30 cellular contexts compared by ENCODE assay signal in genomic region chr6:167007930-167008329, GRCh38.
"Had no signal": no experiment of that assay in that cellular context is flagged by ENCODE, and none has a peak within 500 bp of the region (broad histone marks: within the 10 kb centered on the region; RNA-seq: fewer than 3 reads in every experiment).

No MANE protein-coding gene starts in this region.

- H3K27me3 Mint-ChIP-seq: activated CD8-positive, alpha-beta memory T cell treated with anti-CD3 and anti-CD28 coated beads, Interleukin-2, amount 10 ng/mL, durations not matched to agents 7 days and 5 days; activated naive CD4-positive, alpha-beta T cell treated with anti-CD3 and anti-CD28 coated beads, Interleukin-2, amount 10 ng/mL, durations not matched to agents 7 days and 5 days; activated naive CD8-positive, alpha-beta T cell treated with anti-CD3 and anti-CD28 coated beads, Interleukin-2, amount 10 ng/mL, durations not matched to agents 7 days and 5 days; natural killer cell treated with Interleukin-12 subunit alpha and Interleukin-12 subunit beta and Interleukin-15 and Interleukin-18, amount 100 ng/mL, for 72 hours had no signal

- H3K27ac ChIP-seq: brain microvascular endothelial cell, esophagus muscularis mucosa, foreskin keratinocyte, heart left ventricle, left lung, lower lobe of right lung, neutrophil, tibial nerve had no signal

- DNase-seq: activated CD4-positive, alpha-beta T cell treated with anti-CD3 and anti-CD28 coated beads for 1 hour; activated CD8-positive, alpha-beta memory T cell treated with anti-CD3 and anti-CD28 coated beads, Interleukin-2, amount 10 ng/mL, durations not matched to agents 7 days and 5 days; activated CD8-positive, alpha-beta T cell treated with anti-CD3 and anti-CD28 coated beads, Interleukin-2, amount 10 ng/mL, durations not matched to agents 7 days and 5 days; activated gamma-delta T cell; activated naive CD4-positive, alpha-beta T cell treated with anti-CD3 and anti-CD28 coated beads, Interleukin-2, amount 10 ng/mL, durations not matched to agents 7 days and 5 days; activated naive CD8-positive, alpha-beta T cell treated with anti-CD3 and anti-CD28 coated beads, Interleukin-2, amount 10 ng/mL, durations not matched to agents 7 days and 5 days; amniotic stem cell; brain microvascular endothelial cell; caudate nucleus; cortex of kidney; foreskin keratinocyte; heart left ventricle; kidney glomerular epithelial cell; left lung; lower lobe of right lung; mesendoderm; retina; stimulated activated CD4-positive, alpha-beta T cell treated with anti-CD3 and anti-CD28 coated beads, Interleukin-15, amount 100 ng/mL, for 24 hours; stimulated activated CD4-positive, alpha-beta T cell treated with anti-CD3 and anti-CD28 coated beads, Interleukin-2, amount 100 ng/mL, for 24 hours; stimulated activated naive CD4-positive, alpha-beta T cell; SW 1271; T-helper 2 cell had no signal

- H3K9me3 Mint-ChIP-seq: activated naive CD4-positive, alpha-beta T cell treated with anti-CD3 and anti-CD28 coated beads, Interleukin-2, amount 10 ng/mL, durations not matched to agents 7 days and 5 days; activated naive CD8-positive, alpha-beta T cell treated with anti-CD3 and anti-CD28 coated beads, Interleukin-2, amount 10 ng/mL, durations not matched to agents 7 days and 5 days; activated T-helper 1 cell treated with anti-CD3 and anti-CD28 coated beads, Interleukin-12 subunit alpha, Interleukin-12 subunit beta, Interleukin-2, Interleukin-4 antibody, amounts not matched to agents 30 ng/mL and 10 ng/mL and 1 ng/mL, durations not matched to agents 14 hours and 24 hours and 36 hours; natural killer cell treated with Interleukin-12 subunit alpha and Interleukin-12 subunit beta and Interleukin-15 and Interleukin-18, amount 100 ng/mL, for 72 hours; WTC11 had no signal

- H3K27ac Mint-ChIP-seq: activated CD8-positive, alpha-beta memory T cell treated with anti-CD3 and anti-CD28 coated beads, Interleukin-2, amount 10 ng/mL, durations not matched to agents 7 days and 5 days; activated CD8-positive, alpha-beta T cell treated with anti-CD3 and anti-CD28 coated beads, Interleukin-2, amount 10 ng/mL, durations not matched to agents 7 days and 5 days; activated naive CD4-positive, alpha-beta T cell treated with anti-CD3 and anti-CD28 coated beads, Interleukin-2, amount 10 ng/mL, durations not matched to agents 7 days and 5 days; activated naive CD8-positive, alpha-beta T cell treated with anti-CD3 and anti-CD28 coated beads, Interleukin-2, amount 10 ng/mL, durations not matched to agents 7 days and 5 days; activated T-helper 1 cell treated with anti-CD3 and anti-CD28 coated beads, Interleukin-12 subunit alpha, Interleukin-12 subunit beta, Interleukin-2, Interleukin-4 antibody, amounts not matched to agents 30 ng/mL and 10 ng/mL and 1 ng/mL, durations not matched to agents 14 hours and 24 hours and 36 hours; natural killer cell treated with Interleukin-12 subunit alpha and Interleukin-12 subunit beta and Interleukin-15 and Interleukin-18, amount 100 ng/mL, for 72 hours; WTC11 had no signal

- FAIRE-seq: astrocyte, endothelial cell of umbilical vein had no signal

- H3K27me3 ChIP-seq: brain microvascular endothelial cell, esophagus muscularis mucosa, foreskin keratinocyte, heart left ventricle, left lung, neutrophil, tibial nerve had no signal

- H3K4me3 Mint-ChIP-seq: activated CD8-positive, alpha-beta memory T cell treated with anti-CD3 and anti-CD28 coated beads, Interleukin-2, amount 10 ng/mL, durations not matched to agents 7 days and 5 days; activated CD8-positive, alpha-beta T cell treated with anti-CD3 and anti-CD28 coated beads, Interleukin-2, amount 10 ng/mL, durations not matched to agents 7 days and 5 days; activated naive CD4-positive, alpha-beta T cell treated with anti-CD3 and anti-CD28 coated beads, Interleukin-2, amount 10 ng/mL, durations not matched to agents 7 days and 5 days; activated naive CD8-positive, alpha-beta T cell treated with anti-CD3 and anti-CD28 coated beads, Interleukin-2, amount 10 ng/mL, durations not matched to agents 7 days and 5 days; activated T-helper 1 cell treated with anti-CD3 and anti-CD28 coated beads, Interleukin-12 subunit alpha, Interleukin-12 subunit beta, Interleukin-2, Interleukin-4 antibody, amounts not matched to agents 30 ng/mL and 10 ng/mL and 1 ng/mL, durations not matched to agents 14 hours and 24 hours and 36 hours; natural killer cell treated with Interleukin-12 subunit alpha and Interleukin-12 subunit beta and Interleukin-15 and Interleukin-18, amount 100 ng/mL, for 72 hours; WTC11 had no signal

- H3K4me1 ChIP-seq: foreskin keratinocyte, left lung, lower lobe of right lung had no signal

- H3K9me3 ChIP-seq: esophagus muscularis mucosa, heart left ventricle, left lung, lower lobe of right lung, neutrophil, tibial nerve had no signal

- H3K4me1 Mint-ChIP-seq: activated naive CD4-positive, alpha-beta T cell treated with anti-CD3 and anti-CD28 coated beads, Interleukin-2, amount 10 ng/mL, durations not matched to agents 7 days and 5 days; WTC11 had no signal

- ATAC-seq: activated CD8-positive, alpha-beta memory T cell treated with anti-CD3 and anti-CD28 coated beads, Interleukin-2, amount 10 ng/mL, durations not matched to agents 7 days and 5 days; activated CD8-positive, alpha-beta T cell treated with anti-CD3 and anti-CD28 coated beads, Interleukin-2, amount 10 ng/mL, durations not matched to agents 7 days and 5 days; foreskin keratinocyte; heart left ventricle; left lung; lower lobe of right lung; natural killer cell treated with Interleukin-12 subunit alpha and Interleukin-12 subunit beta and Interleukin-15 and Interleukin-18, amount 100 ng/mL, for 72 hours; WTC11 had no signal

- H3K4me3 ChIP-seq: esophagus muscularis mucosa, heart left ventricle, left lung, lower lobe of right lung, tibial nerve had no signal
